Comparison of ENCODE assay signal across 13 cellular contexts in genomic region chr10:79179404-79180309, GRCh38.
DNase-seq lines count a peak whose midpoint lies in the region; ATAC-seq and TF ChIP-seq lines count a peak whose summit lies in the region.
"Had no signal": no experiment of that assay in that cellular context is flagged by ENCODE, and none has a peak within 500 bp of the region (broad histone marks: within the 10 kb centered on the region; RNA-seq: fewer than 3 reads in every experiment).

No MANE protein-coding gene starts in this region.

- intact Hi-C loops in A673 (cut with micrococcal nuclease; ENCODE audit: unreplicated experiment): no loop called here

- H3K27ac ChIP-seq in A673 (ENCODE audit: low read depth, low read length, poor library complexity, severe bottlenecking) (no peak overlapping the region), HUES64 (ENCODE audit: low read depth, low read length) (no peak overlapping the region)

- H3K27me3 ChIP-seq in A673 (replicated peaks; ENCODE audit: insufficient read depth, low read depth, low read length, poor library complexity): no peaks in the 10 kb centered on the region
- no peaks in the 10 kb centered on the region for H3K27me3 ChIP-seq in HUES64 (ENCODE audit: insufficient read depth, low read length)
- H3K27me3 ChIP-seq in adipocyte (replicated peaks; ENCODE audit: control insufficient read depth, insufficient read depth, low read length): no peaks in the 10 kb centered on the region

- ATAC-seq in HG03565 (IDR thresholded peaks at IDR 0.05; ENCODE audit: unreplicated experiment) (no peak), HG03097 (IDR thresholded peaks at IDR 0.05; ENCODE audit: low FRiP score, unreplicated experiment) (no peak), GM19328 (IDR thresholded peaks at IDR 0.05; ENCODE audit: unreplicated experiment) (no peak)
- ATAC-seq: activated CD8-positive, alpha-beta T cell treated with anti-CD3 and anti-CD28 coated beads for 36 hours; stimulated activated naive CD8-positive, alpha-beta T cell treated with anti-CD3 and anti-CD28 coated beads, Interleukin-15, Interleukin-2, amounts not matched to agents 100 U/mL and 50 U/mL, for 24 hours had no signal

- H3K9ac ChIP-seq in HUES64 (ENCODE audit: low read depth, low read length) (peak overlapping the region; percentile 42), adipocyte (ENCODE audit: low read length) (no peak overlapping the region)

- CTCF ChIA-PET in A673 (lab: Charles Lee): no interaction called here

- H3K9me3 ChIP-seq in A673 (ENCODE audit: low read depth, low read length, poor library complexity, severe bottlenecking): no peaks in the 10 kb centered on the region
- no peaks in the 10 kb centered on the region for H3K9me3 ChIP-seq in HUES64 (ENCODE audit: insufficient read depth, low read depth, low read length)
- no peaks in the 10 kb centered on the region for H3K9me3 ChIP-seq in adipocyte (ENCODE audit: control insufficient read depth, low read length)
- H3K9me3 ChIP-seq: HAP-1 had no signal

- no peak overlapping the region for H3K4me3 ChIP-seq in A673 (ENCODE audit: low read depth, low read length, poor library complexity, severe bottlenecking)
- no peak overlapping the region for H3K4me3 ChIP-seq in HUES64 (ENCODE audit: low read length)
- H3K4me3 ChIP-seq in adipocyte (ENCODE audit: low read length): no peak overlapping the region
- H3K4me3 ChIP-seq: HAP-1 had no signal

- no TSS peak for BruUV-seq in A673 (replicated peaks; lab: Mats Ljungman, UMichigan)

- POLR2A ChIA-PET in A673 (lab: Charles Lee; ENCODE audit: low non-redundant PET): interaction anchor here (0.6 kb wide), 1 partner anchor 46 kb away, joined by 3 read pairs; no protein-coding TSS in a partner anchor

- 79% methylated on average over 14 of the region's 14 CpGs for WGBS in HUES64

- peak; percentile 45 for DNase-seq in A673 (ENCODE audit: low spot score)
- peak; percentile 62 for DNase-seq in adipocyte (ENCODE audit: low read depth)
- peak; percentile 94 for DNase-seq in left kidney (ENCODE audit: low read depth, low spot score)
- no peak for DNase-seq in NCI-H2196 (lab: John Stamatoyannopoulos, UW; ENCODE audit: unreplicated experiment)
- DNase-seq: activated CD8-positive, alpha-beta T cell treated with anti-CD3 and anti-CD28 coated beads for 36 hours; effector memory CD4-positive, alpha-beta T cell; NCI-H2107; stimulated activated naive CD8-positive, alpha-beta T cell treated with anti-CD3 and anti-CD28 coated beads, Interleukin-15, Interleukin-2, amounts not matched to agents 100 U/mL and 50 U/mL, for 24 hours had no signal

- H3K36me3 ChIP-seq in A673 (ENCODE audit: insufficient read depth, low read length, poor library complexity, severe bottlenecking): no peaks in the 10 kb centered on the region
- H3K36me3 ChIP-seq in HUES64 (ENCODE audit: insufficient read depth, low read length): no peaks in the 10 kb centered on the region; the same call in 1 of the 2 replicates
- peaks cover 17% of the 10 kb centered on the region for H3K36me3 ChIP-seq in adipocyte (ENCODE audit: control insufficient read depth, insufficient read depth, low read length, severe bottlenecking)
- H3K36me3 ChIP-seq: HAP-1 had no signal

- H3K4me1 ChIP-seq in A673 (ENCODE audit: insufficient read depth, low read length, poor library complexity, severe bottlenecking): peaks cover 16% of the 10 kb centered on the region
- H3K4me1 ChIP-seq in HUES64 (ENCODE audit: insufficient read depth, low read length): peaks cover 29% of the 10 kb centered on the region
- peaks cover 75% of the 10 kb centered on the region for H3K4me1 ChIP-seq in adipocyte (ENCODE audit: control insufficient read depth, insufficient read depth, low read length)

- no peak for TF ChIP-seq CTCF in A673 (conservative IDR thresholded peaks at IDR 0.05; ENCODE audit: low read depth, low read length)
